22 cellular contexts compared by ENCODE assay signal in the genomic region with DNA sequence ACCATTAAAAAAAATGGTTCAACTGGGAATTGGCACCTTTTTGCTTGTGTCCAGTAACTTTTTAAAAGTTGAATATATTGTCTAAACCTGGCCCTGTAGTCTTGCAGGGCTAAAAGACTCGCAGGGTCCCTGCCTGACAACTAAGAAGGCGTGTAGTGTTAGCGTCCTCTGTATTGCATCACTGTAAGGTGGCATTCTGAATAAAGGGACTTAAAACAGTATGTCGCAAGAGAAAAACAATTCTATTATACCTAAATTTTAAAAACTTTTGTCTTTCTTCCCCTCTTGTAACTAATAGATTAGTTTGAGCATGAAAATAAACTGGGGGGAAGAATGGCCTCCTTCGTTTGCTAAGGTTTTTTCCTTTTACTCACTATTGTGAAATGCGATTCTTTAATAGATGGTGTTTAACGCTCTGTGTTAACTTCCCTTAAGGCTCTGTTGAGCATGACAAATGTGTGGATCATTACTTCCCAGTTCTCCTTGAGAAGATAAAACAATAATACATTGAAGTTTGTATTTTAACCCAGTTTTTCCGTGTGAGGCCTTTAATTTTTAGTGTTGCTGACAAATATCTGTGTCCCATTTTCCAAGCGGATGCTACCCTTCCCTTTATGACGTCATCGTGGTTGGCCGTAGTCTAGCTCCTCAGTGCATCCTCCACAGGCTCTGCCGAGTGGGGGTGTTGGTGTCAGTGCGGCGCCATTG.
DNase-seq lines count a peak whose midpoint lies in the region; ATAC-seq and TF ChIP-seq lines count a peak whose summit lies in the region.
"Had no signal": no experiment of that assay in that cellular context is flagged by ENCODE, and none has a peak within 500 bp of the region (broad histone marks: within the 10 kb centered on the region; RNA-seq: fewer than 3 reads in every experiment).

No MANE protein-coding gene starts in this region.

- TF ChIP-seq CTCF in HFF-Myc (IDR thresholded peaks at IDR 0.05; ENCODE audit: low read depth, low read length, missing control alignments) (no peak), GM20000 (IDR thresholded peaks at IDR 0.05; ENCODE audit: extremely low read depth, missing control alignments) (no peak)

- no peak overlapping the region for H3K4me3 ChIP-seq in HFF-Myc (replicated peaks; ENCODE audit: low read depth, low read length)
- H3K4me3 ChIP-seq: ascending aorta, tibial nerve had no signal

- in situ Hi-C loops in ACHN (cut with HindIII; ENCODE audit: low pct_ligation_motif_present, low pct_unique_long_range_greater_than_20kb, low sequenced_read_pairs), result no loop called here

- DNase-seq in ACHN, result peak; percentile 40
- DNase-seq in HFF-Myc (ENCODE audit: extremely low read depth, low read depth), result peak; percentile 32
- DNase-seq in SKM-1 (lab: John Stamatoyannopoulos, UW; ENCODE audit: unreplicated experiment), result peak; percentile 42
- peak; percentile 87 for DNase-seq in kidney glomerular epithelial cell (lab: John Stamatoyannopoulos, UW)
- no peak for DNase-seq in GM20000 (ENCODE audit: low spot score)
- DNase-seq: activated CD4-positive, alpha-beta T cell treated with anti-CD3 and anti-CD28 coated beads, Interleukin-2, amount 10 ng/mL, durations not matched to agents 24 days and 14 days; CD8-positive, alpha-beta T cell; cerebellar nuclear complex; DMS79 treated with DMSO at 0.1 percent for 48 hours; effector CD8-positive, alpha-beta T cell; HCEC 1CT; kidney; NCI-H1417 treated with DMSO at 0.1 percent for 48 hours; NCI-H2171 treated with DMSO at 0.1 percent for 48 hours; retina; stimulated activated CD4-positive, alpha-beta T cell treated with anti-CD3 and anti-CD28 coated beads, Interleukin-15, amount 100 ng/mL, for 24 hours; stimulated activated naive B cell treated with anti-CD40 and anti-IgM and Interleukin-4, amounts not matched to agents 10 μg/mL and 1 μg/mL and 100 μg/mL, for 72 hours had no signal

- ATAC-seq in GM19035 (IDR thresholded peaks at IDR 0.05; ENCODE audit: unreplicated experiment) (no peak), GM18909 (IDR thresholded peaks at IDR 0.05; ENCODE audit: poor library complexity, unreplicated experiment) (no peak), GM18861 (IDR thresholded peaks at IDR 0.05; ENCODE audit: unreplicated experiment) (no peak)
- ATAC-seq: CD8-positive, alpha-beta T cell; stimulated activated naive B cell treated with anti-CD40 and anti-IgM and Interleukin-4, amounts not matched to agents 10 μg/mL and 1 μg/mL and 100 μg/mL, for 72 hours had no signal
